28 cellular contexts compared by ENCODE assay signal in genomic region chr17:71004413-71004812, GRCh38.
"Had no signal": no experiment of that assay in that cellular context is flagged by ENCODE, and none has a peak within 500 bp of the region (broad histone marks: within the 10 kb centered on the region; RNA-seq: fewer than 3 reads in every experiment).

No MANE protein-coding gene starts in this region.

- H3K4me1 ChIP-seq: adrenal gland, SJCRH30 had no signal

- H3K4me1 Mint-ChIP-seq: activated naive CD8-positive, alpha-beta T cell treated with anti-CD3 and anti-CD28 coated beads, Interleukin-2, amount 10 ng/mL, durations not matched to agents 7 days and 5 days had no signal

- H3K9me3 ChIP-seq: adrenal gland, SJCRH30, SK-N-SH had no signal

- H3K9me2 ChIP-seq: SK-N-SH had no signal

- H3K4me2 ChIP-seq: SK-N-SH had no signal

- H3K4me3 ChIP-seq: adrenal gland, SJCRH30 had no signal

- DNase-seq: activated CD4-positive, alpha-beta T cell treated with anti-CD3 and anti-CD28 coated beads for 48 hours; activated CD4-positive, alpha-beta T cell treated with anti-CD3 and anti-CD28 coated beads, Interleukin-2, amount 50 U/mL, for 4 hours; activated CD4-positive, CD25-positive, alpha-beta regulatory T cell treated with anti-CD3 and anti-CD28 coated beads, Interleukin-2, amount 50 U/mL, for 72 hours; activated CD8-positive, alpha-beta memory T cell treated with anti-CD3 and anti-CD28 coated beads, Interleukin-2, amount 50 U/mL, for 48 hours; activated CD8-positive, alpha-beta T cell treated with anti-CD3 and anti-CD28 coated beads, Interleukin-2, amount 10 ng/mL, durations not matched to agents 7 days and 5 days; activated naive CD4-positive, alpha-beta T cell treated with anti-CD3 and anti-CD28 coated beads, Interleukin-2, amount 50 U/mL, for 16 hours; activated naive CD8-positive, alpha-beta T cell treated with anti-CD3 and anti-CD28 coated beads, Interleukin-2, amount 10 ng/mL, durations not matched to agents 7 days and 5 days; activated T-cell treated with anti-CD3 and anti-CD28 coated beads, Interleukin-2, amount 50 U/mL, for 1 hour; adrenal gland; anterior cingulate cortex; Kasumi-1; NCI-H1048; NCI-H146; NCI-H1930; NCI-H2171; NCI-H2227 treated with DMSO at 0.1 percent for 48 hours; NCI-H446 treated with DMSO at 0.1 percent for 48 hours; NCI-H524 treated with DMSO at 0.1 percent for 48 hours; NCI-H82; NK-92 treated with Interleukin-12 subunit alpha and Interleukin-12 subunit beta, amount 100 ng/mL, for 24 hours; OCI-M1; Right ventricle myocardium superior; SJCRH30; SK-N-SH; T-helper 1 cell had no signal

- H3K36me3 ChIP-seq: adrenal gland, SJCRH30 had no signal

- H3K36me3 Mint-ChIP-seq: activated naive CD8-positive, alpha-beta T cell treated with anti-CD3 and anti-CD28 coated beads, Interleukin-2, amount 10 ng/mL, durations not matched to agents 7 days and 5 days; WTC11 had no signal

- H3K4me3 Mint-ChIP-seq: activated CD8-positive, alpha-beta T cell treated with anti-CD3 and anti-CD28 coated beads, Interleukin-2, amount 10 ng/mL, durations not matched to agents 7 days and 5 days; activated naive CD8-positive, alpha-beta T cell treated with anti-CD3 and anti-CD28 coated beads, Interleukin-2, amount 10 ng/mL, durations not matched to agents 7 days and 5 days; T-helper 2 cell treated with Interferon-gamma antibody and Interleukin-4, amounts not matched to agents 5 μg/mL and 100 μg/mL, for 36 hours; WTC11 had no signal

- H3K27ac ChIP-seq: adrenal gland, RWPE1, SJCRH30 had no signal

- H3K27ac Mint-ChIP-seq: activated CD8-positive, alpha-beta T cell treated with anti-CD3 and anti-CD28 coated beads, Interleukin-2, amount 10 ng/mL, durations not matched to agents 7 days and 5 days; activated naive CD8-positive, alpha-beta T cell treated with anti-CD3 and anti-CD28 coated beads, Interleukin-2, amount 10 ng/mL, durations not matched to agents 7 days and 5 days; T-helper 2 cell treated with Interferon-gamma antibody and Interleukin-4, amounts not matched to agents 5 μg/mL and 100 μg/mL, for 36 hours; WTC11 had no signal

- H3K9ac ChIP-seq: SK-N-SH had no signal

- H3K27me3 ChIP-seq: adrenal gland had no signal

- H3K27me3 Mint-ChIP-seq: activated naive CD8-positive, alpha-beta T cell treated with anti-CD3 and anti-CD28 coated beads, Interleukin-2, amount 10 ng/mL, durations not matched to agents 7 days and 5 days had no signal
